ENCODE assay signal across 8 cellular contexts in genomic region chr2:213119061-213119809, GRCh38. TPM values are rescaled to one million over a fixed set of nuclear protein-coding genes. Genes with fewer than 3 reads are reported as not detected.
A peak's percentile ranks its signal among the peaks of the same experiment; 100 is the strongest.
DNase-seq lines count a peak whose midpoint lies in the region; ATAC-seq and TF ChIP-seq lines count a peak whose summit lies in the region.

No MANE protein-coding gene starts in this region.

- in situ Hi-C loops in gastrocnemius medialis (cut with MboI; ENCODE audit: low sequenced_read_pairs in 4 of 4) = no loop called here

- H3K27me3 ChIP-seq in gastrocnemius medialis = no peaks in the 10 kb centered on the region
- no peaks in the 10 kb centered on the region for H3K27me3 ChIP-seq in WERI-Rb-1 (ENCODE audit: insufficient read depth, low read depth, severe bottlenecking)

- ATAC-seq in GM21381 (IDR thresholded peaks at IDR 0.05; ENCODE audit: unreplicated experiment) = peak; percentile 74
- peak; percentile 52 for ATAC-seq in HG03575 (IDR thresholded peaks at IDR 0.05; ENCODE audit: extremely low read depth, insufficient number of reproducible peaks, low FRiP score, unreplicated experiment)
- ATAC-seq in activated naive CD8-positive, alpha-beta T cell treated with anti-CD3 and anti-CD28 coated beads, Interleukin-2, amount 50 U/mL, for 24 hours = peak; percentile 88
- ATAC-seq in gastrocnemius medialis = peak; percentile 36 to 38

- peaks cover 1% of the 10 kb centered on the region for H3K27me3 Mint-ChIP-seq in activated naive CD8-positive, alpha-beta T cell treated with anti-CD3 and anti-CD28 coated beads, Interleukin-2, amount 50 U/mL, for 24 hours

- H3K9me3 ChIP-seq in gastrocnemius medialis (no peaks in the 10 kb centered on the region), WERI-Rb-1 (ENCODE audit: severe bottlenecking) (no peaks in the 10 kb centered on the region)

- H3K27ac ChIP-seq in gastrocnemius medialis (no peak overlapping the region), WERI-Rb-1 (no peak overlapping the region)

- no peak overlapping the region for H3K4me3 ChIP-seq in gastrocnemius medialis
- no peak overlapping the region for H3K4me3 ChIP-seq in WERI-Rb-1 (ENCODE audit: low read depth, low read length)

- peak overlapping the region; percentile 57 for H3K4me3 Mint-ChIP-seq in activated naive CD8-positive, alpha-beta T cell treated with anti-CD3 and anti-CD28 coated beads, Interleukin-2, amount 50 U/mL, for 24 hours

- peak overlapping the region; percentile 90 for H3K27ac Mint-ChIP-seq in activated naive CD8-positive, alpha-beta T cell treated with anti-CD3 and anti-CD28 coated beads, Interleukin-2, amount 50 U/mL, for 24 hours

- no peaks in the 10 kb centered on the region for H3K9me3 Mint-ChIP-seq in activated naive CD8-positive, alpha-beta T cell treated with anti-CD3 and anti-CD28 coated beads, Interleukin-2, amount 50 U/mL, for 24 hours

- DNase-seq in GM03348 (ENCODE audit: low spot score) = peak; percentile 44
- DNase-seq in activated naive CD8-positive, alpha-beta T cell treated with anti-CD3 and anti-CD28 coated beads, Interleukin-2, amount 50 U/mL, for 24 hours = peak; percentile 15
- no peak for DNase-seq in gastrocnemius medialis
- DNase-seq in NCI-H1417 treated with DMSO at 0.1 percent for 48 hours (lab: John Stamatoyannopoulos, UW) = no peak
- DNase-seq in WERI-Rb-1 = no peak
- no peak for DNase-seq in LoVo (ENCODE audit: low spot score)

- no peaks in the 10 kb centered on the region for H3K36me3 ChIP-seq in gastrocnemius medialis
- H3K36me3 ChIP-seq in WERI-Rb-1 = no peaks in the 10 kb centered on the region

- no peak for TF ChIP-seq POLR2A in gastrocnemius medialis (IDR thresholded peaks at IDR 0.05)

- H3K36me3 Mint-ChIP-seq in activated naive CD8-positive, alpha-beta T cell treated with anti-CD3 and anti-CD28 coated beads, Interleukin-2, amount 50 U/mL, for 24 hours (ENCODE audit: low read depth) = peaks cover 1% of the 10 kb centered on the region

- TF ChIP-seq CTCF in gastrocnemius medialis (IDR thresholded peaks at IDR 0.05 in 4 of 5, conservative IDR thresholded peaks at IDR 0.05 in 1 of 5) (no peak), WERI-Rb-1 (IDR thresholded peaks at IDR 0.05; ENCODE audit: low read depth, low read length) (no peak)

- peaks cover 40 to 56% of the 10 kb centered on the region in 2 donors for H3K4me1 ChIP-seq in gastrocnemius medialis

- intact Hi-C loops in gastrocnemius medialis (cut with DNase I; ENCODE audit: low total_unique reads) = no loop called here

- H3K4me1 Mint-ChIP-seq in activated naive CD8-positive, alpha-beta T cell treated with anti-CD3 and anti-CD28 coated beads, Interleukin-2, amount 50 U/mL, for 24 hours = peaks cover 85% of the 10 kb centered on the region

RNA-seq across cellular contexts. Expression of gene IKZF2, which starts 32.2 kb away (rescaled TPM):
- total RNA-seq in gastrocnemius medialis = 10 to 100 TPM in 1 of 4 donors, 1 to 10 TPM in 3; 4.9 to 15.5 (median 6.0) TPM

Comparison
In these comparisons a context has a peak if more than half of its experiments do, and no peak if none do; other contexts are left out.
1. DNase-seq: peak in GM03348 (single experiment) and activated naive CD8-positive, alpha-beta T cell treated with anti-CD3 and anti-CD28 coated beads, Interleukin-2, amount 50 U/mL, for 24 hours (single experiment); none in gastrocnemius medialis (0 of 2), NCI-H1417 treated with DMSO at 0.1 percent for 48 hours (single experiment), WERI-Rb-1 (single experiment) and LoVo (single experiment).
2. ATAC-seq: peak in every context shown above with its lines; median percentile 88 in activated naive CD8-positive, alpha-beta T cell treated with anti-CD3 and anti-CD28 coated beads, Interleukin-2, amount 50 U/mL, for 24 hours; 74 in GM21381; 52 in HG03575; 37 in gastrocnemius medialis.